Comparison of ENCODE assay signal across 24 cellular contexts in the genomic region with DNA sequence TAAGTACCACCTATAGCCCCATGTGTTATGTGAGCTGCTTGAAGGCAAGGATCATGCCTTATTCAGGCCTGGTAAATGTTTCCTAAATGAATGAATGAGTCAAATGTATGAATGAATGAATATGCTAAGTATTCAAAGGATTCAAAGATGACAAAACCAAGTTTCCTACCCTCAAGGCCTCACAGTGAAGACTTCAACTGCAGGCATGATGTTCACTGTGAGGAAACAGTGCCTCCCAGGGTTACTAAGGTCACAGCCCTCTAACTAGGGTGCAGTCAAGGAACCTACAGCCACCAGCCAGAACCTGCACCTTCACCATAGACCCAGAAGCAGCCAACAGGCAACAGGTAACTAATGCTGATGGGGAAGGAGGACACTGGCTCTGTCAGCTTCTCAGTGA.
"Had no signal": no experiment of that assay in that cellular context is flagged by ENCODE, and none has a peak within 500 bp of the region (broad histone marks: within the 10 kb centered on the region; RNA-seq: fewer than 3 reads in every experiment).

No MANE protein-coding gene starts in this region.

- H3K9me3 Mint-ChIP-seq: dendritic cell treated with granulocyte-macrophage colony-stimulating factor and Interleukin-4, amounts not matched to agents 40 ng/mL and 50 ng/mL, for 4 days; effector memory CD8-positive, alpha-beta T cell; naive thymus-derived CD8-positive, alpha-beta T cell; stimulated activated naive B cell treated with anti-CD40 and anti-IgM and Interleukin-4, amounts not matched to agents 10 μg/mL and 1 μg/mL and 100 μg/mL, for 72 hours; stimulated activated naive CD8-positive, alpha-beta T cell treated with anti-CD3 and anti-CD28 coated beads, Interleukin-15, amount 100 ng/mL, for 72 hours had no signal

- H3K36me3 ChIP-seq: esophagus squamous epithelium, gastroesophageal sphincter, neutrophil, right lobe of liver, spleen, tibial nerve had no signal

- ATAC-seq: effector memory CD8-positive, alpha-beta T cell; gastroesophageal sphincter; left lobe of liver; mucosa of descending colon; naive thymus-derived CD8-positive, alpha-beta T cell; psoas muscle; right lobe of liver; stimulated activated naive B cell treated with anti-CD40 and anti-IgM and Interleukin-4, amounts not matched to agents 10 μg/mL and 1 μg/mL and 100 μg/mL, for 72 hours; stimulated activated naive CD8-positive, alpha-beta T cell treated with anti-CD3 and anti-CD28 coated beads, Interleukin-15, amount 100 ng/mL, for 72 hours had no signal

- H3K27ac ChIP-seq: epithelial cell of prostate, esophagus squamous epithelium, gastroesophageal sphincter, neutrophil, psoas muscle, right lobe of liver, spleen, testis, tibial nerve had no signal

- H3K9me3 ChIP-seq: esophagus squamous epithelium, gastroesophageal sphincter, mucosa of descending colon, neutrophil, psoas muscle, right lobe of liver, spleen, testis, tibial nerve had no signal

- DNase-seq: effector memory CD8-positive, alpha-beta T cell; esophagus squamous epithelium; foreskin fibroblast; glutamatergic neuron; islet precursor cell; mammary epithelial cell; mucosa of descending colon; naive thymus-derived CD8-positive, alpha-beta T cell; psoas muscle; retina; right lobe of liver; spleen; stimulated activated CD4-positive, alpha-beta T cell treated with anti-CD3 and anti-CD28 coated beads, Interleukin-15, amount 100 ng/mL, for 24 hours; stimulated activated CD4-positive, alpha-beta T cell treated with anti-CD3 and anti-CD28 coated beads, Interleukin-1b, Interleukin-23, amount 100 ng/mL, for 48 hours; stimulated activated CD4-positive, alpha-beta T cell treated with anti-CD3 and anti-CD28 coated beads, Interleukin-4, amount 100 ng/mL, for 24 hours; stimulated activated naive B cell treated with anti-CD40 and anti-IgM and Interleukin-4, amounts not matched to agents 10 μg/mL and 1 μg/mL and 100 μg/mL, for 72 hours; stimulated activated naive CD8-positive, alpha-beta T cell treated with anti-CD3 and anti-CD28 coated beads, Interleukin-15, amount 100 ng/mL, for 72 hours; testis had no signal

- H3K4me1 ChIP-seq: psoas muscle, right lobe of liver, testis had no signal

- H3K27ac Mint-ChIP-seq: dendritic cell treated with granulocyte-macrophage colony-stimulating factor and Interleukin-4, amounts not matched to agents 40 ng/mL and 50 ng/mL, for 4 days; effector memory CD8-positive, alpha-beta T cell had no signal

- H3K4me3 Mint-ChIP-seq: dendritic cell treated with granulocyte-macrophage colony-stimulating factor and Interleukin-4, amounts not matched to agents 40 ng/mL and 50 ng/mL, for 4 days; effector memory CD8-positive, alpha-beta T cell; naive thymus-derived CD8-positive, alpha-beta T cell; stimulated activated naive B cell treated with anti-CD40 and anti-IgM and Interleukin-4, amounts not matched to agents 10 μg/mL and 1 μg/mL and 100 μg/mL, for 72 hours; stimulated activated naive CD8-positive, alpha-beta T cell treated with anti-CD3 and anti-CD28 coated beads, Interleukin-15, amount 100 ng/mL, for 72 hours had no signal

- H3K27me3 ChIP-seq: gastroesophageal sphincter, right lobe of liver, testis had no signal

- H3K4me3 ChIP-seq: esophagus squamous epithelium, gastroesophageal sphincter, mucosa of descending colon, psoas muscle, right lobe of liver, spleen, testis, tibial nerve had no signal

- H3K36me3 Mint-ChIP-seq: naive thymus-derived CD8-positive, alpha-beta T cell; stimulated activated naive B cell treated with anti-CD40 and anti-IgM and Interleukin-4, amounts not matched to agents 10 μg/mL and 1 μg/mL and 100 μg/mL, for 72 hours had no signal
